In the genomic region with DNA sequence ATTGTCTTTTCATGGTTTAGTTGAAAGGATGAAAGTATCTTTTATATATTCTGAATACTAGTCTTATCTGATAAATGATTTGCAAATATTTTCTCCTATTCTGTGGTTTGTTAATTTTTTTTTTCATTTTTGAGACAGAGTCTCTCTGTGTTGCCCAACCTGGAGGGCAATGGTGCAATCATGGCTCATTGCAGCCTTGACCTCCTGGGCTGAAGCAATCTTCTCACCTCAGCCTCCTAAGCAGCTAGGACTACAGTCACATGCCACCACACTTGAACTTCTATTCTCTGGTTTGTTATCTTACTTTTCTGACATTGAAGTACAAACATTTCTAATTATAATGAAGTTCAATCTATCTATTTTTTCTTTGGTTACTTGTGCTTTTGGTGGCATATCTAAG, we compare ENCODE assay signal across 16 cellular contexts.
"Had no signal": no experiment of that assay in that cellular context is flagged by ENCODE, and none has a peak within 500 bp of the region (broad histone marks: within the 10 kb centered on the region; RNA-seq: fewer than 3 reads in every experiment).

No MANE protein-coding gene starts in this region.

- H3K4me3 Mint-ChIP-seq: natural killer cell, neural crest cell, type B pancreatic cell had no signal

- H3K4me1 Mint-ChIP-seq: neural crest cell had no signal

- DNase-seq: cortex of kidney; dorsolateral prefrontal cortex; effector CD8-positive, alpha-beta T cell; heart left ventricle; hypothalamus; kidney glomerular epithelial cell; natural killer cell; nucleus accumbens; ovary; stimulated activated CD4-positive, alpha-beta T cell treated with anti-CD3 and anti-CD28 coated beads, Interleukin-2, amount 100 ng/mL, for 48 hours; stimulated activated naive CD4-positive, alpha-beta T cell treated with Interleukin-2 at 50 U/mL for 16 hours; thyroid gland had no signal

- H3K27ac Mint-ChIP-seq: natural killer cell, type B pancreatic cell had no signal

- ATAC-seq: heart left ventricle, natural killer cell had no signal

- H3K9me3 Mint-ChIP-seq: type B pancreatic cell had no signal

- H3K4me3 ChIP-seq: dorsolateral prefrontal cortex, heart left ventricle, ovary, right atrium auricular region, smooth muscle cell, thyroid gland had no signal

- H3K36me3 Mint-ChIP-seq: type B pancreatic cell had no signal
